In genomic region chr2:237738255-237738654, GRCh38 we compare ENCODE assay signal across 16 cellular contexts.
DNase-seq lines count a peak whose midpoint lies in the region; ATAC-seq and TF ChIP-seq lines count a peak whose summit lies in the region.
"Had no signal": no experiment of that assay in that cellular context is flagged by ENCODE, and none has a peak within 500 bp of the region (broad histone marks: within the 10 kb centered on the region; RNA-seq: fewer than 3 reads in every experiment).

No MANE protein-coding gene starts in this region.

- POLR2A ChIA-PET in naive thymus-derived CD4-positive, alpha-beta T cell (lab: Charles Lee), result no interaction called here

- no peak overlapping the region for H3K4me3 Mint-ChIP-seq in activated naive CD8-positive, alpha-beta T cell treated with anti-CD3 and anti-CD28 coated beads, Interleukin-2, amount 50 U/mL, for 24 hours
- no peak overlapping the region for H3K4me3 Mint-ChIP-seq in naive thymus-derived CD4-positive, alpha-beta T cell
- H3K4me3 Mint-ChIP-seq: activated CD4-positive, alpha-beta T cell treated with anti-CD3 and anti-CD28 coated beads, Interleukin-2, amount 10 ng/mL, durations not matched to agents 7 days and 5 days had no signal

- H3K4me3 ChIP-seq in breast epithelium (no peak overlapping the region), mammary epithelial cell (replicated peaks in 1 of 3; ENCODE audit: insufficient read depth in 1 of 3, low read depth in 2 of 3, low read length in 3 of 3) (no peak overlapping the region), transverse colon (no peak overlapping the region), MM.1S (ENCODE audit: low read length) (no peak overlapping the region)
- H3K4me3 ChIP-seq in naive thymus-derived CD4-positive, alpha-beta T cell (ENCODE audit: low read length), result no peak overlapping the region

- H4K20me1 ChIP-seq in mammary epithelial cell (ENCODE audit: insufficient read depth, low read length), result peaks cover 2% of the 10 kb centered on the region
- peaks cover under 1% of the 10 kb centered on the region; the same call in 1 of the 2 replicates for H4K20me1 ChIP-seq in MM.1S (ENCODE audit: insufficient read depth, low read length)

- H3K4me2 ChIP-seq in mammary epithelial cell (ENCODE audit: insufficient read depth, low read depth, low read length), result no peak overlapping the region
- H3K4me2 ChIP-seq in MM.1S (ENCODE audit: low read depth, low read length), result no peak overlapping the region
- H3K4me2 ChIP-seq: SK-N-SH had no signal

- H3K9me3 ChIP-seq in breast epithelium, result no peaks in the 10 kb centered on the region
- H3K9me3 ChIP-seq in mammary epithelial cell (replicated peaks; ENCODE audit: insufficient read depth, low read length), result no peaks in the 10 kb centered on the region
- H3K9me3 ChIP-seq in naive thymus-derived CD4-positive, alpha-beta T cell (ENCODE audit: control insufficient read depth in 2 of 3, low read length in 3 of 3), result no peaks in the 10 kb centered on the region
- no peaks in the 10 kb centered on the region for H3K9me3 ChIP-seq in transverse colon
- H3K9me3 ChIP-seq in MM.1S (replicated peaks; ENCODE audit: insufficient read depth, low read length), result no peaks in the 10 kb centered on the region
- H3K9me3 ChIP-seq: SK-N-SH had no signal

- 98% methylated on average over 10 of the region's 10 CpGs for WGBS in mammary epithelial cell (ENCODE audit: low coverage, missing lambda C conversion rate)
- 81 to 84% methylated on average over 5 to 10 of the region's 10 CpGs for WGBS in transverse colon (ENCODE audit: low coverage in 1 of 2), 2 donors

- H3K4me1 Mint-ChIP-seq in activated naive CD8-positive, alpha-beta T cell treated with anti-CD3 and anti-CD28 coated beads, Interleukin-2, amount 50 U/mL, for 24 hours, result peaks cover 33% of the 10 kb centered on the region
- peaks cover 26 to 78% (median 60%) of the 10 kb centered on the region in 7 donors for H3K4me1 Mint-ChIP-seq in naive thymus-derived CD4-positive, alpha-beta T cell

- peak overlapping the region; percentile 36 to 74 for H3K27ac ChIP-seq in breast epithelium
- no peak overlapping the region for H3K27ac ChIP-seq in mammary epithelial cell (ENCODE audit: insufficient read depth, low read depth, low read length)
- peak overlapping the region; percentile 10 for H3K27ac ChIP-seq in naive thymus-derived CD4-positive, alpha-beta T cell (ENCODE audit: low read depth, low read length)
- peak overlapping the region; percentile 64 to 86 (median 80) for H3K27ac ChIP-seq in transverse colon
- H3K27ac ChIP-seq in MM.1S (ENCODE audit: low read length), result no peak overlapping the region

- no peak for TF ChIP-seq EP300 in transverse colon (IDR thresholded peaks at IDR 0.05; ENCODE audit: low read depth)

- H3K27me3 ChIP-seq in breast epithelium, result no peaks in the 10 kb centered on the region
- no peaks in the 10 kb centered on the region for H3K27me3 ChIP-seq in mammary epithelial cell (ENCODE audit: insufficient read depth, low read length)
- no peaks in the 10 kb centered on the region for H3K27me3 ChIP-seq in naive thymus-derived CD4-positive, alpha-beta T cell (ENCODE audit: control insufficient read depth in 2 of 2, insufficient read depth in 2 of 2, low read length in 2 of 2)
- no peaks in the 10 kb centered on the region for H3K27me3 ChIP-seq in transverse colon
- no peaks in the 10 kb centered on the region for H3K27me3 ChIP-seq in MM.1S (replicated peaks; ENCODE audit: insufficient read depth, low read length)

- intact Hi-C loops in breast epithelium (cut with DNase I; ENCODE audit: low total_unique reads) (no loop called here), mammary epithelial cell (cut with micrococcal nuclease) (no loop called here), transverse colon (cut with DNase I; ENCODE audit: low total_unique reads) (loop anchor here (5.0 kb wide), 1 partner anchor 51 kb away; no protein-coding TSS in a partner anchor)
- intact Hi-C loops in naive thymus-derived CD4-positive, alpha-beta T cell (cut with micrococcal nuclease), result no loop called here

- dilution Hi-C loops in mammary epithelial cell (cut with HindIII; ENCODE audit: low sequenced_read_pairs), result loop anchor here (5.0 kb wide), 1 partner anchor 56 kb away; no protein-coding TSS in a partner anchor

- no peak for DNase-seq in breast epithelium (ENCODE audit: low spot score in 2 of 2)
- no peak for DNase-seq in mammary epithelial cell
- DNase-seq in activated naive CD8-positive, alpha-beta T cell treated with anti-CD3 and anti-CD28 coated beads, Interleukin-2, amount 50 U/mL, for 24 hours, result no peak
- no peak for DNase-seq in naive thymus-derived CD4-positive, alpha-beta T cell
- DNase-seq in transverse colon, result no peak
- DNase-seq in stimulated activated CD4-positive, alpha-beta T cell treated with anti-CD3 and anti-CD28 coated beads, Interleukin-1b, Interleukin-23, amount 100 ng/mL, for 48 hours, result no peak
- no peak for DNase-seq in MM.1S
- DNase-seq: activated CD4-positive, alpha-beta T cell treated with anti-CD3 and anti-CD28 coated beads, Interleukin-2, amount 10 ng/mL, durations not matched to agents 7 days and 5 days; activated T-cell treated with anti-CD3 and anti-CD28 coated beads, Interleukin-2, amount 50 U/mL, for 48 hours; amniotic stem cell; NCI-H1417; NCI-H82; SK-N-SH; stimulated activated naive CD4-positive, alpha-beta T cell had no signal

- H2AFZ ChIP-seq in mammary epithelial cell (ENCODE audit: low read depth, low read length) (no peak overlapping the region), MM.1S (ENCODE audit: low read length) (no peak overlapping the region)
- H2AFZ ChIP-seq: parathyroid adenoma had no signal

- H3K27me3 Mint-ChIP-seq in activated naive CD8-positive, alpha-beta T cell treated with anti-CD3 and anti-CD28 coated beads, Interleukin-2, amount 50 U/mL, for 24 hours, result no peaks in the 10 kb centered on the region
- no peaks in the 10 kb centered on the region for H3K27me3 Mint-ChIP-seq in naive thymus-derived CD4-positive, alpha-beta T cell
- H3K27me3 Mint-ChIP-seq: activated CD4-positive, alpha-beta T cell treated with anti-CD3 and anti-CD28 coated beads, Interleukin-2, amount 10 ng/mL, durations not matched to agents 7 days and 5 days had no signal

- no peak for ATAC-seq in activated naive CD8-positive, alpha-beta T cell treated with anti-CD3 and anti-CD28 coated beads, Interleukin-2, amount 50 U/mL, for 24 hours
- peak; percentile 2 for ATAC-seq in naive thymus-derived CD4-positive, alpha-beta T cell
- no peak for ATAC-seq in GM18867 (IDR thresholded peaks at IDR 0.05; ENCODE audit: unreplicated experiment)

- peaks cover 36% of the 10 kb centered on the region for H3K36me3 Mint-ChIP-seq in activated naive CD8-positive, alpha-beta T cell treated with anti-CD3 and anti-CD28 coated beads, Interleukin-2, amount 50 U/mL, for 24 hours (ENCODE audit: low read depth)
- peaks cover 4 to 11% (median 10%) of the 10 kb centered on the region in 5 donors for H3K36me3 Mint-ChIP-seq in naive thymus-derived CD4-positive, alpha-beta T cell

- TF ChIP-seq CTCF in breast epithelium (IDR thresholded peaks at IDR 0.05), result no peak
- TF ChIP-seq CTCF in mammary epithelial cell (conservative IDR thresholded peaks at IDR 0.05 in 1 of 2, IDR thresholded peaks at IDR 0.05 in 1 of 2; ENCODE audit: extremely low read depth in 1 of 2, insufficient read depth in 1 of 2, low read depth in 1 of 2, low read length in 2 of 2), result no peak
- TF ChIP-seq CTCF in transverse colon (IDR thresholded peaks at IDR 0.05), result no peak
- TF ChIP-seq CTCF in MM.1S (IDR thresholded peaks at IDR 0.05; ENCODE audit: low read length), result no peak

- H3K9me2 ChIP-seq in MM.1S (replicated peaks; ENCODE audit: insufficient read depth, low read length), result no peaks in the 10 kb centered on the region
- H3K9me2 ChIP-seq: SK-N-SH had no signal

- no TSS peak for BruUV-seq in mammary epithelial cell (replicated peaks; lab: Mats Ljungman, UMichigan)

- peak overlapping the region; percentile 18 for H3K27ac Mint-ChIP-seq in activated naive CD8-positive, alpha-beta T cell treated with anti-CD3 and anti-CD28 coated beads, Interleukin-2, amount 50 U/mL, for 24 hours
- H3K27ac Mint-ChIP-seq in naive thymus-derived CD4-positive, alpha-beta T cell, result peak overlapping the region in 8 of 9 donors; percentile 3 to 83 (median 54)
- H3K27ac Mint-ChIP-seq: activated CD4-positive, alpha-beta T cell treated with anti-CD3 and anti-CD28 coated beads, Interleukin-2, amount 10 ng/mL, durations not matched to agents 7 days and 5 days had no signal

- H3K36me3 ChIP-seq in breast epithelium, result no peaks in the 10 kb centered on the region
- H3K36me3 ChIP-seq in mammary epithelial cell (ENCODE audit: insufficient read depth, low read length), result peaks cover 12% of the 10 kb centered on the region
- H3K36me3 ChIP-seq in naive thymus-derived CD4-positive, alpha-beta T cell (ENCODE audit: control insufficient read depth in 2 of 3, insufficient read depth in 3 of 3, low read length in 3 of 3), result peaks cover 0 to 32% (median 11%) of the 10 kb centered on the region in 3 experiments
- H3K36me3 ChIP-seq in transverse colon, result no peaks in the 10 kb centered on the region
- H3K36me3 ChIP-seq in MM.1S (replicated peaks; ENCODE audit: insufficient read depth, low read length), result 0 out of 2 replicates have a peak, but pooled peaks cover 3% of the 10 kb centered on the region

- CTCF ChIA-PET in mammary epithelial cell (lab: Charles Lee; ENCODE audit: low non-redundant PET), result interaction anchor here (0.7 kb wide), 1 partner anchor 1966 kb away, joined by 3 read pairs; no protein-coding TSS in a partner anchor
- CTCF ChIA-PET in naive thymus-derived CD4-positive, alpha-beta T cell (lab: Charles Lee), result interaction anchor here (1.0 kb wide), 1 partner anchor 65 kb away, joined by 4 read pairs; no protein-coding TSS in a partner anchor

- no peak overlapping the region for H3K9ac ChIP-seq in mammary epithelial cell (ENCODE audit: insufficient read depth, low read length)
- no peak overlapping the region for H3K9ac ChIP-seq in MM.1S (ENCODE audit: low read length)
- H3K9ac ChIP-seq: parathyroid adenoma, SK-N-SH had no signal

- H3F3A ChIP-seq in MM.1S (ENCODE audit: insufficient read depth, low read length), result no peaks in the 10 kb centered on the region

- H3K79me2 ChIP-seq in mammary epithelial cell (ENCODE audit: insufficient read depth, low read length) (peaks cover 96% of the 10 kb centered on the region), MM.1S (ENCODE audit: low read length) (peaks cover 98% of the 10 kb centered on the region)

- TF ChIP-seq POLR2A in breast epithelium (IDR thresholded peaks at IDR 0.05) (no peak), transverse colon (IDR thresholded peaks at IDR 0.05) (no peak)

- in situ Hi-C loops in mammary epithelial cell (cut with MboI; ENCODE audit: low sequenced_read_pairs in 2 of 2) (loop anchor here in 1 of 2 donors (25.0 kb wide), 1 partner anchor 151 kb away; the partner anchor contains the start of gene RAB17), transverse colon (cut with MboI; ENCODE audit: low pct_ligation_motif_present in 1 of 4, low pct_unique_long_range_greater_than_20kb in 1 of 4, low sequenced_read_pairs in 3 of 4) (loop anchor here in 1 of 4 donors (25.0 kb wide), 1 partner anchor 151 kb away; the partner anchor contains the start of gene RAB17)

- H3K9me3 Mint-ChIP-seq in activated naive CD8-positive, alpha-beta T cell treated with anti-CD3 and anti-CD28 coated beads, Interleukin-2, amount 50 U/mL, for 24 hours, result no peaks in the 10 kb centered on the region
- H3K9me3 Mint-ChIP-seq in naive thymus-derived CD4-positive, alpha-beta T cell, result no peaks in the 10 kb centered on the region
- H3K9me3 Mint-ChIP-seq: activated CD4-positive, alpha-beta T cell treated with anti-CD3 and anti-CD28 coated beads, Interleukin-2, amount 10 ng/mL, durations not matched to agents 7 days and 5 days had no signal

- H3K4me1 ChIP-seq in breast epithelium (peaks cover 0 to 4% of the 10 kb centered on the region in 2 donors), mammary epithelial cell (ENCODE audit: insufficient read depth, low read length) (no peaks in the 10 kb centered on the region), transverse colon (peaks cover 30 to 83% (median 34%) of the 10 kb centered on the region in 4 donors), MM.1S (ENCODE audit: low read length) (no peaks in the 10 kb centered on the region)
- peaks cover under 1 to 1% of the 10 kb centered on the region in 2 donors for H3K4me1 ChIP-seq in naive thymus-derived CD4-positive, alpha-beta T cell (ENCODE audit: control insufficient read depth in 2 of 2, insufficient read depth in 2 of 2, low read length in 2 of 2)
- H3K4me1 ChIP-seq: parathyroid adenoma had no signal

Comparison
In these comparisons a context has a peak if more than half of its experiments do, and no peak if none do; other contexts are left out.
1. H3K27ac ChIP-seq: peak in breast epithelium (2 of 2), naive thymus-derived CD4-positive, alpha-beta T cell (single experiment) and transverse colon (4 of 4); none in mammary epithelial cell (single experiment) and MM.1S (single experiment).